In the genomic region with DNA sequence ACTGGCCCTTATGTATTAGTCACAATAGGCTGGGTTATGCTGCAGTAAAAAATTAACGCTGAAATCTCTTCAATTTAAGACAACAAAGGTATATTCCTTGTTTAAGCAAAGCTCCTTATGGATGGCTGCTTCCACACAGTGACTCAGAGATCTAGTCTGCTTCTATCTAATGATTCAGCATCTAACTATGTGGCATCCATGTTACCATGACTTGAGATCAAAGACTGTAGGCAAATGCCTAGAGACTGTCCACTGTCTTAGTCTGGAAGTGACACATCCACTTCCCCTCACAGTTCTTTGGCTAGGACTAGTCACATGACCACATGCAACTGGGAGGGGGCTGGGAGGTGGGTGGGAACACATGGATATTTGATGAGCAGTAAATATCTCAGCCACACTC, we compare ENCODE assay signal across 15 cellular contexts.
DNase-seq lines count a peak whose midpoint lies in the region; ATAC-seq and TF ChIP-seq lines count a peak whose summit lies in the region.
"Had no signal": no experiment of that assay in that cellular context is flagged by ENCODE, and none has a peak within 500 bp of the region (broad histone marks: within the 10 kb centered on the region; RNA-seq: fewer than 3 reads in every experiment).

No MANE protein-coding gene starts in this region.

- H3K27ac Mint-ChIP-seq in WTC11 = no peak overlapping the region
- H3K27ac Mint-ChIP-seq: activated CD8-positive, alpha-beta T cell treated with anti-CD3 and anti-CD28 coated beads, Interleukin-2, amount 10 ng/mL, durations not matched to agents 7 days and 5 days; activated naive CD4-positive, alpha-beta T cell treated with anti-CD3 and anti-CD28 coated beads for 36 hours; naive B cell had no signal

- no peaks in the 10 kb centered on the region; the same call in 1 of the 2 replicates for H3K27me3 Mint-ChIP-seq in WTC11 (ENCODE audit: low read depth)

- TF ChIP-seq CTCF in WTC11 (IDR thresholded peaks at IDR 0.05) = no peak

- CTCF ChIA-PET in WTC11 (lab: Charles Lee) = no interaction called here

- H3K4me1 Mint-ChIP-seq in WTC11 = peaks cover 40% of the 10 kb centered on the region

- DNase-seq in AG08395 (ENCODE audit: low spot score) (peak; percentile 22), HK-2 (ENCODE audit: unreplicated experiment) (peak; percentile 79), WTC11 (ENCODE audit: low spot score) (no peak), hepatic stellate cell (ENCODE audit: low spot score) (peak; percentile 33), COR-L47 (lab: John Stamatoyannopoulos, UW) (no peak), NCI-H82 treated with DMSO at 0.1 percent for 48 hours (lab: John Stamatoyannopoulos, UW; ENCODE audit: unreplicated experiment) (no peak), GF-D8 (lab: John Stamatoyannopoulos, UW) (no peak)
- DNase-seq: activated CD8-positive, alpha-beta T cell treated with anti-CD3 and anti-CD28 coated beads, Interleukin-2, amount 10 ng/mL, durations not matched to agents 7 days and 5 days; activated naive CD4-positive, alpha-beta T cell treated with anti-CD3 and anti-CD28 coated beads for 36 hours; C1 segment of cervical spinal cord; naive B cell; NCI-H1092; NCI-H2227 treated with DMSO at 0.1 percent for 48 hours; sigmoid colon had no signal

- no peaks in the 10 kb centered on the region for H3K36me3 Mint-ChIP-seq in WTC11
- H3K36me3 Mint-ChIP-seq: naive B cell had no signal

- ATAC-seq in WTC11 = no peak
- ATAC-seq in HG02840 (IDR thresholded peaks at IDR 0.05; ENCODE audit: low FRiP score, unreplicated experiment) = no peak
- ATAC-seq: activated CD8-positive, alpha-beta T cell treated with anti-CD3 and anti-CD28 coated beads, Interleukin-2, amount 10 ng/mL, durations not matched to agents 7 days and 5 days had no signal

- no peak overlapping the region for H3K4me3 Mint-ChIP-seq in WTC11
- H3K4me3 Mint-ChIP-seq: activated CD8-positive, alpha-beta T cell treated with anti-CD3 and anti-CD28 coated beads, Interleukin-2, amount 10 ng/mL, durations not matched to agents 7 days and 5 days; activated naive CD4-positive, alpha-beta T cell treated with anti-CD3 and anti-CD28 coated beads for 36 hours; naive B cell had no signal

- POLR2A ChIA-PET in WTC11 (lab: Charles Lee) = no interaction called here

- H3K9me3 Mint-ChIP-seq in WTC11 = peaks cover 9% of the 10 kb centered on the region
- H3K9me3 Mint-ChIP-seq: activated naive CD4-positive, alpha-beta T cell treated with anti-CD3 and anti-CD28 coated beads for 36 hours had no signal

TF ChIP-seq in WTC11, 78 proteins besides CTCF, POLR2A, EP300 and RAD21:
- TF ChIP-seq, protein P1, sequence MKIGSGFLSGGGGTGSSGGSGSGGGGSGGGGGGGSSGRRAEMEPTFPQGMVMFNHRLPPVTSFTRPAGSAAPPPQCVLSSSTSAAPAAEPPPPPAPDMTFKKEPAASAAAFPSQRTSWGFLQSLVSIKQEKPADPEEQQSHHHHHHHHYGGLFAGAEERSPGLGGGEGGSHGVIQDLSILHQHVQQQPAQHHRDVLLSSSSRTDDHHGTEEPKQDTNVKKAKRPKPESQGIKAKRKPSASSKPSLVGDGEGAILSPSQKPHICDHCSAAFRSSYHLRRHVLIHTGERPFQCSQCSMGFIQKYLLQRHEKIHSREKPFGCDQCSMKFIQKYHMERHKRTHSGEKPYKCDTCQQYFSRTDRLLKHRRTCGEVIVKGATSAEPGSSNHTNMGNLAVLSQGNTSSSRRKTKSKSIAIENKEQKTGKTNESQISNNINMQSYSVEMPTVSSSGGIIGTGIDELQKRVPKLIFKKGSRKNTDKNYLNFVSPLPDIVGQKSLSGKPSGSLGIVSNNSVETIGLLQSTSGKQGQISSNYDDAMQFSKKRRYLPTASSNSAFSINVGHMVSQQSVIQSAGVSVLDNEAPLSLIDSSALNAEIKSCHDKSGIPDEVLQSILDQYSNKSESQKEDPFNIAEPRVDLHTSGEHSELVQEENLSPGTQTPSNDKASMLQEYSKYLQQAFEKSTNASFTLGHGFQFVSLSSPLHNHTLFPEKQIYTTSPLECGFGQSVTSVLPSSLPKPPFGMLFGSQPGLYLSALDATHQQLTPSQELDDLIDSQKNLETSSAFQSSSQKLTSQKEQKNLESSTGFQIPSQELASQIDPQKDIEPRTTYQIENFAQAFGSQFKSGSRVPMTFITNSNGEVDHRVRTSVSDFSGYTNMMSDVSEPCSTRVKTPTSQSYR (CRISPR knock-in tag; IDR thresholded peaks at IDR 0.05) = no peak
- TF ChIP-seq USF2 (CRISPR knock-in tag; IDR thresholded peaks at IDR 0.05) = peak; percentile 61

Comparison
In these comparisons a context has a peak if more than half of its experiments do, and no peak if none do; other contexts are left out.
1. DNase-seq: peak in AG08395 (single experiment), HK-2 (single experiment) and hepatic stellate cell (single experiment); none in WTC11 (single experiment), COR-L47 (single experiment), NCI-H82 treated with DMSO at 0.1 percent for 48 hours (single experiment) and GF-D8 (single experiment).